ENCODE assay signal across 8 cellular contexts in the genomic region with DNA sequence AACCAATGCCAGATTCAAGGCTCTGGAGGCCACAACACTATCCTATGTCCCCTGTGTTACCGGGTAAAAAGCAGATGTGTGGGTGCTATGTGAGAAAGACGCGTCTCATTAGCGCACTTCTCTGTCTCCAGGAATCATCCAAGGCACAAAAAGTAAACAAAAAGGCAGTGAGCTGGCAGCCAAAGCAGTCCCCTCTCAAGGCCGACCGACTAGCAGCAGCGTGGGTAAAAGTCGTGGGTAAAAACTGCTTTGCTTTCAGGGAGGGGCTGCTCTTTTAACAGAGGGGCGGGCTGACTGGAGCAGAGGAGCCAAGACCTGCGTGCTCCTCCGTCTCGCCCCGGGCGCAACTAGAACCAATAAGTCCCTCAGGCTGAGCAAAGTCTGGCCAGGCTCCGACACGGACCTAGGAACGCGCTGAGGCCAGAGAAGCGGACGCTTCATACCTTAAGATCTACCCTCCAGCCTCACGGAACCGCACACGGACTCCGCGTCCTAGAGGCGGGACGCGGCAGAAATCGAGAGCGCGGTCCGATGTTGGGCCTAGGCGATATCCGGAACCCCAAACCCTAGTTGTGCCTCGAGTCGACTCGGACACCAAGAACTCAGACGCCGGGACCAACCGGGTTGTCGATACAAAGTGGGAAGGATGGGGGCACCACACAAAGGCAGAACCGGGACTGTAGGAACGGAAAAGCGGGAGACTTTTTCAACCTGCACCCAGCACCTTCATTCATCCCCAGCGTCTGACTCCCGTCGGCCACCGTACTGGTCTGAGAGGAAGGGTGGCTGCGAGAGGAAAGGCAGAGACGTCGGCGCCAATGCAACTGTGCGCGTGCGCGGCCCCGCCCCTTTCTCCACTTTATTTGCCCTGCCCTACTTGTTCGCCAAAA. TPM values are rescaled to one million over a fixed set of nuclear protein-coding genes. Genes with fewer than 3 reads are reported as not detected.
DNase-seq lines count a peak whose midpoint lies in the region; ATAC-seq, FAIRE-seq and TF ChIP-seq lines count a peak whose summit lies in the region.

Gene INTS2, minus strand, starts transcription at position 772 of the 890 bp plus-strand sequence. CDS start 1,338 bp downstream, outside the sequence.

- DNase-seq in GM04503 (ENCODE audit: low read depth) (peak; percentile 76), NCI-H1105 treated with DMSO at 0.1 percent for 48 hours (lab: John Stamatoyannopoulos, UW) (peak; percentile 83), SKM-1 treated with dmso at 0.1 percent for 144 hours (lab: John Stamatoyannopoulos, UW; ENCODE audit: unreplicated experiment) (peak; percentile 93), Right ventricle myocardium superior (peak; percentile 98), pancreas (peak; percentile 92 to 98 (median 96)), thyroid gland (peak; percentile 96 to 97)

- intact Hi-C loops in Right ventricle myocardium superior (cut with DNase I) (loop anchor here (5.0 kb wide), 1 partner anchor 140 kb away; the partner anchor contains the start of gene MED13), pancreas (cut with DNase I) (loop anchor here in 1 of 3 donors (10.0 kb wide), 1 partner anchor 57 kb away; no protein-coding TSS in a partner anchor), thyroid gland (cut with DNase I) (loop anchor here (10.0 kb wide), 1 partner anchor 137 kb away; the partner anchor contains the start of gene MED13)

- H3K4me3 ChIP-seq in pancreas (peak within 1 kb of the TSS; percentile 47 to 79 (median 68)), thyroid gland (replicated peaks in 1 of 3) (peak within 1 kb of the TSS; percentile 48 to 66 (median 49))

- TF ChIP-seq CTCF in pancreas (IDR thresholded peaks at IDR 0.05) (no peak), thyroid gland (IDR thresholded peaks at IDR 0.05) (peak in 1 of 6 experiments; percentile 10)

- no peaks in the 10 kb centered on the region for H3K36me3 Mint-ChIP-seq in activated naive CD8-positive, alpha-beta T cell

- peak in 1 of 2 donors; percentile 81 for TF ChIP-seq POLR2A in thyroid gland (IDR thresholded peaks at IDR 0.05)

- WGBS in pancreas, 2 donors: 0% methylated on average over 56 to 58 of the region's 58 CpGs
- WGBS in thyroid gland, 2 donors: 0% methylated on average over 42 to 46 of the region's 58 CpGs

- H3K4me3 Mint-ChIP-seq in activated naive CD8-positive, alpha-beta T cell: peak within 1 kb of the TSS; percentile 98

- H3K9me3 ChIP-seq in pancreas (no peaks in the 10 kb centered on the region), thyroid gland (no peaks in the 10 kb centered on the region)

- H3K27ac Mint-ChIP-seq in activated naive CD8-positive, alpha-beta T cell: peak within 1 kb of the TSS; percentile 97

- H3K9me3 Mint-ChIP-seq in activated naive CD8-positive, alpha-beta T cell (ENCODE audit: low read depth): no peaks in the 10 kb centered on the region

- H3K36me3 ChIP-seq in pancreas (peaks cover 0 to 6% (median 3%) of the 10 kb centered on the region in 3 donors), thyroid gland (no peaks in the 10 kb centered on the region)

- H3K4me1 ChIP-seq in pancreas (peaks cover 0 to 7% (median 4%) of the 10 kb centered on the region in 3 donors), thyroid gland (peaks cover 3 to 9% of the 10 kb centered on the region in 2 donors)

- H3K27me3 ChIP-seq in pancreas (no peaks in the 10 kb centered on the region), thyroid gland (no peaks in the 10 kb centered on the region)

- H3K27ac ChIP-seq in pancreas: peak within 1 kb of the TSS; percentile 55 to 80 (median 66)
- peak within 1 kb of the TSS; percentile 68 to 77 (median 70) for H3K27ac ChIP-seq in thyroid gland

- H3K4me1 Mint-ChIP-seq in activated naive CD8-positive, alpha-beta T cell (ENCODE audit: low read depth): peaks cover 23% of the 10 kb centered on the region

- ATAC-seq in HG02642 (IDR thresholded peaks at IDR 0.05; ENCODE audit: poor library complexity, unreplicated experiment) (peak; percentile 80), Right ventricle myocardium superior (ENCODE audit: poor library complexity) (peak; percentile 100), pancreas (peak; percentile 96 to 99 (median 99))

- H3K27me3 Mint-ChIP-seq in activated naive CD8-positive, alpha-beta T cell: no peaks in the 10 kb centered on the region

- no peak for FAIRE-seq in pancreas (lab: Jason Lieb, UNC)

RNA-seq across cellular contexts. Expression of gene INTS2, which starts in this region (rescaled TPM):
- total RNA-seq in Right ventricle myocardium superior (8.7 TPM), pancreas (1 to 10 TPM; 1.5 to 5.2 (median 2.8) TPM), thyroid gland (10 to 100 TPM; 10.9 to 16.1 (median 13.5) TPM)
- polyA plus RNA-seq in pancreas: 1 to 10 TPM; 1.7 TPM

Comparison
In these comparisons a context has a peak if more than half of its experiments do, and no peak if none do; other contexts are left out.
1. Peak in every context shown above with its lines: DNase-seq, ATAC-seq, H3K4me3 ChIP-seq and H3K27ac ChIP-seq.